Comparison of ENCODE assay signal across 9 cellular contexts in genomic region chrX:46704767-46705386, GRCh38. TPM values are rescaled to one million over a fixed set of nuclear protein-coding genes. Genes with fewer than 3 reads are reported as not detected.
DNase-seq lines count a peak whose midpoint lies in the region; ATAC-seq, FAIRE-seq and TF ChIP-seq lines count a peak whose summit lies in the region.
"Had no signal": no experiment of that assay in that cellular context is flagged by ENCODE, and none has a peak within 500 bp of the region (broad histone marks: within the 10 kb centered on the region; RNA-seq: fewer than 3 reads in every experiment).

No MANE protein-coding gene starts in this region.

- no peak overlapping the region for H3K4me3 Mint-ChIP-seq in endodermal cell

- H3K27ac Mint-ChIP-seq in endodermal cell: no peak overlapping the region

- no peak overlapping the region for H2AFZ ChIP-seq in SU-DHL-6 (ENCODE audit: low read depth, low read length, severe bottlenecking)

- peaks cover 8% of the 10 kb centered on the region for H3K4me1 Mint-ChIP-seq in endodermal cell

- peak overlapping the region; percentile 30 for H3K4me2 ChIP-seq in SU-DHL-6 (ENCODE audit: low read depth, low read length, poor library complexity, severe bottlenecking)

- H3K4me3 ChIP-seq in SU-DHL-6 (ENCODE audit: insufficient read depth, low read length, poor library complexity, severe bottlenecking): no peak overlapping the region
- H3K4me3 ChIP-seq in psoas muscle: no peak overlapping the region
- H3K4me3 ChIP-seq in endodermal cell (ENCODE audit: low read length): no peak overlapping the region
- H3K4me3 ChIP-seq: thoracic aorta had no signal

- H3K36me3 Mint-ChIP-seq in endodermal cell (ENCODE audit: low read depth): peaks cover 19% of the 10 kb centered on the region

- peaks cover 96% of the 10 kb centered on the region for H3K79me2 ChIP-seq in SU-DHL-6 (ENCODE audit: insufficient read depth, low read length)

- H3K9me3 Mint-ChIP-seq in endodermal cell: peaks cover 65% of the 10 kb centered on the region

- FAIRE-seq in urothelium cell line (lab: Jason Lieb, UNC): no peak

- H3F3A ChIP-seq in SU-DHL-6 (ENCODE audit: insufficient read depth): no peaks in the 10 kb centered on the region; the same call in 1 of the 2 replicates

- intact Hi-C loops in psoas muscle (cut with DNase I): no loop called here

- H3K36me3 ChIP-seq in SU-DHL-6 (ENCODE audit: low read length) (no peaks in the 10 kb centered on the region), psoas muscle (ENCODE audit: insufficient read depth in 1 of 2, low read depth in 1 of 2) (no peaks in the 10 kb centered on the region), endodermal cell (ENCODE audit: control insufficient read depth, insufficient read depth, low read length) (no peaks in the 10 kb centered on the region)
- H3K36me3 ChIP-seq: thoracic aorta had no signal

- ATAC-seq in GM18868 (IDR thresholded peaks at IDR 0.05; ENCODE audit: unreplicated experiment) (peak; percentile 94), HG02759 (IDR thresholded peaks at IDR 0.05; ENCODE audit: unreplicated experiment) (peak; percentile 91), psoas muscle (no peak)

- H3K27me3 ChIP-seq in SU-DHL-6 (ENCODE audit: low read length) (no peaks in the 10 kb centered on the region), psoas muscle (ENCODE audit: insufficient read depth in 3 of 3, low read length in 2 of 3) (peaks cover 0 to under 1% (median 0%) of the 10 kb centered on the region in 3 donors), endodermal cell (ENCODE audit: control insufficient read depth, insufficient read depth, low read length, poor library complexity, severe bottlenecking) (no peaks in the 10 kb centered on the region)

- peak; percentile 35 for DNase-seq in glomerular visceral epithelial cell (ENCODE audit: extremely low spot score)
- DNase-seq in psoas muscle: no peak
- no peak for DNase-seq in urothelium cell line (ENCODE audit: low spot score)
- DNase-seq in endodermal cell: no peak
- DNase-seq in NCI-H128 (lab: John Stamatoyannopoulos, UW; ENCODE audit: unreplicated experiment): no peak

- H3K27me3 Mint-ChIP-seq in endodermal cell (ENCODE audit: insufficient read depth): no peaks in the 10 kb centered on the region

- peak overlapping the region; percentile 43; the same call in 1 of the 2 replicates for H3K27ac ChIP-seq in SU-DHL-6 (ENCODE audit: low read depth, low read length)
- H3K27ac ChIP-seq in psoas muscle: no peak overlapping the region
- no peak overlapping the region for H3K27ac ChIP-seq in endodermal cell (ENCODE audit: low read depth, low read length)
- H3K27ac ChIP-seq: thoracic aorta had no signal

- H3K4me1 ChIP-seq in psoas muscle (no peaks in the 10 kb centered on the region), endodermal cell (ENCODE audit: control insufficient read depth, insufficient read depth, low read length) (no peaks in the 10 kb centered on the region)

- no peaks in the 10 kb centered on the region for H3K9me2 ChIP-seq in SU-DHL-6 (replicated peaks; ENCODE audit: insufficient read depth, low read length)

- H3K9me3 ChIP-seq in SU-DHL-6 (ENCODE audit: insufficient read depth, low read length): no peaks in the 10 kb centered on the region
- no peaks in the 10 kb centered on the region for H3K9me3 ChIP-seq in psoas muscle
- peaks cover 18% of the 10 kb centered on the region for H3K9me3 ChIP-seq in endodermal cell (ENCODE audit: control insufficient read depth, low read length)
- H3K9me3 ChIP-seq: thoracic aorta had no signal

- H4K20me1 ChIP-seq in SU-DHL-6 (ENCODE audit: low read depth, low read length): no peaks in the 10 kb centered on the region

- 71 to 89% (median 85%) methylated on average over 3 of the region's 3 CpGs for WGBS in psoas muscle, 3 donors
- WGBS in endodermal cell (ENCODE audit: insufficient coverage in 1 of 2, insufficient read length in 1 of 2), 2 experiments: 90% methylated on average over 3 of the region's 3 CpGs; no CpG with 5 or more reads in 1 of the 2 experiments

- H3K9ac ChIP-seq in SU-DHL-6 (ENCODE audit: low read length) (0 out of 2 replicates have a peak overlapping the region, but pooled peaks have one; percentile 5), endodermal cell (ENCODE audit: extremely low read depth, low read length, poor library complexity, severe bottlenecking) (no peak overlapping the region)

- TF ChIP-seq CTCF in SU-DHL-6 (IDR thresholded peaks at IDR 0.05; ENCODE audit: insufficient read depth, low read length, poor library complexity, severe bottlenecking): no peak
- no peak for TF ChIP-seq CTCF in psoas muscle (IDR thresholded peaks at IDR 0.05)
- no peak for TF ChIP-seq CTCF in endodermal cell (conservative IDR thresholded peaks at IDR 0.05)

RNA-seq across cellular contexts. Expression of gene SLC9A7, which starts 54.0 kb away (rescaled TPM):
- total RNA-seq in psoas muscle: 10 to 100 TPM in 3 of 4 donors, 1 to 10 TPM in 1; 8.2 to 14.0 (median 11.1) TPM
- polyA plus RNA-seq in psoas muscle: 1 to 10 TPM; 1.5 to 6.5 (median 5.3) TPM
- total RNA-seq in endodermal cell: 10 to 100 TPM; 23.7 to 25.3 TPM
- polyA plus RNA-seq in endodermal cell (2013, experiment 1 of 2): 1.8 TPM
- 2.2 TPM for polyA plus RNA-seq in endodermal cell (2013, experiment 2 of 2)

Comparison
In these comparisons a context has a peak if more than half of its experiments do, and no peak if none do; other contexts are left out.
1. ATAC-seq: peak in GM18868 (single experiment) and HG02759 (single experiment); none in psoas muscle (0 of 4).